In genomic region chr4:56387023-56388001, GRCh38 we compare ENCODE assay signal across 1 cellular context.
TF ChIP-seq lines count a peak whose summit lies in the region.

A gene with protein sequence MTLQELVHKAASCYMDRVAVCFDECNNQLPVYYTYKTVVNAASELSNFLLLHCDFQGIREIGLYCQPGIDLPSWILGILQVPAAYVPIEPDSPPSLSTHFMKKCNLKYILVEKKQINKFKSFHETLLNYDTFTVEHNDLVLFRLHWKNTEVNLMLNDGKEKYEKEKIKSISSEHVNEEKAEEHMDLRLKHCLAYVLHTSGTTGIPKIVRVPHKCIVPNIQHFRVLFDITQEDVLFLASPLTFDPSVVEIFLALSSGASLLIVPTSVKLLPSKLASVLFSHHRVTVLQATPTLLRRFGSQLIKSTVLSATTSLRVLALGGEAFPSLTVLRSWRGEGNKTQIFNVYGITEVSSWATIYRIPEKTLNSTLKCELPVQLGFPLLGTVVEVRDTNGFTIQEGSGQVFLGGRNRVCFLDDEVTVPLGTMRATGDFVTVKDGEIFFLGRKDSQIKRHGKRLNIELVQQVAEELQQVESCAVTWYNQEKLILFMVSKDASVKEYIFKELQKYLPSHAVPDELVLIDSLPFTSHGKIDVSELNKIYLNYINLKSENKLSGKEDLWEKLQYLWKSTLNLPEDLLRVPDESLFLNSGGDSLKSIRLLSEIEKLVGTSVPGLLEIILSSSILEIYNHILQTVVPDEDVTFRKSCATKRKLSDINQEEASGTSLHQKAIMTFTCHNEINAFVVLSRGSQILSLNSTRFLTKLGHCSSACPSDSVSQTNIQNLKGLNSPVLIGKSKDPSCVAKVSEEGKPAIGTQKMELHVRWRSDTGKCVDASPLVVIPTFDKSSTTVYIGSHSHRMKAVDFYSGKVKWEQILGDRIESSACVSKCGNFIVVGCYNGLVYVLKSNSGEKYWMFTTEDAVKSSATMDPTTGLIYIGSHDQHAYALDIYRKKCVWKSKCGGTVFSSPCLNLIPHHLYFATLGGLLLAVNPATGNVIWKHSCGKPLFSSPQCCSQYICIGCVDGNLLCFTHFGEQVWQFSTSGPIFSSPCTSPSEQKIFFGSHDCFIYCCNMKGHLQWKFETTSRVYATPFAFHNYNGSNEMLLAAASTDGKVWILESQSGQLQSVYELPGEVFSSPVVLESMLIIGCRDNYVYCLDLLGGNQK (minus strand): TSS chr4:56387491. CDS start chr4:56384299, 3,192 bp downstream.

TF ChIP-seq in K562, 482 proteins besides CTCF, POLR2A, EP300 and RAD21 (continued from another document and continues in another):
- peak in 1 of 2 experiments; percentile 93; a peak in 2 of 4 replicates for TF ChIP-seq CSDE1 (IDR thresholded peaks at IDR 0.05)
- TF ChIP-seq CCAR2 (IDR thresholded peaks at IDR 0.05; ENCODE audit: low read depth, low read length), result no peak
- TF ChIP-seq NR2C1 (IDR thresholded peaks at IDR 0.05), result peak; percentile 88
- TF ChIP-seq NR2C1 (tag; IDR thresholded peaks at IDR 0.05), result peak; percentile 81
- no peak for TF ChIP-seq ZSCAN32 (CRISPR knock-in tag; IDR thresholded peaks at IDR 0.05)
- TF ChIP-seq ILF3 (IDR thresholded peaks at IDR 0.05; ENCODE audit: borderline replicate concordance), result no peak
- no peak for TF ChIP-seq ZNF507 (tag; conservative IDR thresholded peaks at IDR 0.05)
- TF ChIP-seq FOSL1 (tag; conservative IDR thresholded peaks at IDR 0.05), result no peak
- TF ChIP-seq CHCHD3 (CRISPR knock-in tag; IDR thresholded peaks at IDR 0.05), result peak; percentile 69; the same call in 1 of the 2 replicates
- peak; percentile 92 for TF ChIP-seq PHF20 (IDR thresholded peaks at IDR 0.05; ENCODE audit: partially characterized antibody)
- TF ChIP-seq NRF1 (conservative IDR thresholded peaks at IDR 0.05 in 1 of 2, IDR thresholded peaks at IDR 0.05 in 1 of 2), result peak; percentile 52 to 58; a peak in 3 of 4 replicates
- 0 out of 2 replicates have a peak, but pooled peaks have one; percentile 53 for TF ChIP-seq ZNF583 (CRISPR knock-in tag; IDR thresholded peaks at IDR 0.05)
- no peak for TF ChIP-seq LARP7 (IDR thresholded peaks at IDR 0.05)
- TF ChIP-seq NR0B1 (IDR thresholded peaks at IDR 0.05; ENCODE audit: partially characterized antibody), result no peak
- TF ChIP-seq, protein P1, sequence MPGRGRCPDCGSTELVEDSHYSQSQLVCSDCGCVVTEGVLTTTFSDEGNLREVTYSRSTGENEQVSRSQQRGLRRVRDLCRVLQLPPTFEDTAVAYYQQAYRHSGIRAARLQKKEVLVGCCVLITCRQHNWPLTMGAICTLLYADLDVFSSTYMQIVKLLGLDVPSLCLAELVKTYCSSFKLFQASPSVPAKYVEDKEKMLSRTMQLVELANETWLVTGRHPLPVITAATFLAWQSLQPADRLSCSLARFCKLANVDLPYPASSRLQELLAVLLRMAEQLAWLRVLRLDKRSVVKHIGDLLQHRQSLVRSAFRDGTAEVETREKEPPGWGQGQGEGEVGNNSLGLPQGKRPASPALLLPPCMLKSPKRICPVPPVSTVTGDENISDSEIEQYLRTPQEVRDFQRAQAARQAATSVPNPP (IDR thresholded peaks at IDR 0.05; ENCODE audit: borderline replicate concordance, insufficient read depth, insufficient read length), result no peak
- no peak for TF ChIP-seq PHB (CRISPR knock-in tag; IDR thresholded peaks at IDR 0.05)
- no peak for TF ChIP-seq PRMT5 (CRISPR knock-in tag; IDR thresholded peaks at IDR 0.05)
- no peak for TF ChIP-seq CBX5 (IDR thresholded peaks at IDR 0.05; ENCODE audit: borderline replicate concordance, low read depth)
- TF ChIP-seq RCOR1 (IDR thresholded peaks at IDR 0.05; ENCODE audit: borderline replicate concordance in 1 of 2, low read depth in 2 of 2, low read length in 2 of 2), result peak in 1 of 2 experiments; percentile 65; a peak in 1 of 4 replicates
- 0 out of 2 replicates have a peak, but pooled peaks have one; percentile 26 for TF ChIP-seq GATA2 (CRISPR knock-in tag; IDR thresholded peaks at IDR 0.05)
- no peak for TF ChIP-seq KLF16 (IDR thresholded peaks at IDR 0.05)
- TF ChIP-seq NCOA1 (IDR thresholded peaks at IDR 0.05; ENCODE audit: low read depth), result no peak
- no peak for TF ChIP-seq SREBF2 (CRISPR knock-in tag; IDR thresholded peaks at IDR 0.05)
- TF ChIP-seq UBTF (IDR thresholded peaks at IDR 0.05; ENCODE audit: borderline replicate concordance in 1 of 2, low read depth in 2 of 2, low read length in 2 of 2), result peak in 1 of 2 experiments; percentile 88; a peak in 3 of 4 replicates
- TF ChIP-seq RHOXF2B (CRISPR knock-in tag; conservative IDR thresholded peaks at IDR 0.05), result no peak
- no peak for TF ChIP-seq SNAPC5 (CRISPR knock-in tag; IDR thresholded peaks at IDR 0.05)
- peak; percentile 33; the same call in 1 of the 2 replicates for TF ChIP-seq TARDBP (IDR thresholded peaks at IDR 0.05)
- TF ChIP-seq CC2D1A (IDR thresholded peaks at IDR 0.05), result peak; percentile 52; the same call in 1 of the 2 replicates
- no peak for TF ChIP-seq ZNF121 (CRISPR knock-in tag; conservative IDR thresholded peaks at IDR 0.05)
- 0 out of 2 replicates have a peak, but pooled peaks have one; percentile 6 for TF ChIP-seq ETV1 (tag; conservative IDR thresholded peaks at IDR 0.05; ENCODE audit: low read depth)
- no peak for TF ChIP-seq CBX3 (IDR thresholded peaks at IDR 0.05; ENCODE audit: borderline replicate concordance in 1 of 2, low read length in 2 of 2)
- TF ChIP-seq ZNF212 (CRISPR knock-in tag; IDR thresholded peaks at IDR 0.05), result 0 out of 2 replicates have a peak, but pooled peaks have one; percentile 26
- TF ChIP-seq ZNF3 (CRISPR knock-in tag; IDR thresholded peaks at IDR 0.05), result no peak
- no peak for TF ChIP-seq ZNF318 (IDR thresholded peaks at IDR 0.05; ENCODE audit: borderline replicate concordance in 1 of 2, low read depth in 1 of 2)
- no peak for TF ChIP-seq TRIM25 (IDR thresholded peaks at IDR 0.05; ENCODE audit: borderline replicate concordance)
- TF ChIP-seq CREB3 (tag; conservative IDR thresholded peaks at IDR 0.05; ENCODE audit: low read depth), result no peak
- no peak for TF ChIP-seq SMARCB1 (IDR thresholded peaks at IDR 0.05; ENCODE audit: insufficient read length, low read depth)
- peak; percentile 85 for TF ChIP-seq CEBPB (tag; IDR thresholded peaks at IDR 0.05)
- no peak for TF ChIP-seq ZBTB8A (IDR thresholded peaks at IDR 0.05; ENCODE audit: partially characterized antibody)
